In genomic region chrX:156013286-156013953, GRCh38 we compare ENCODE assay signal across 12 cellular contexts. TPM values are rescaled to one million over a fixed set of nuclear protein-coding genes. Genes with fewer than 3 reads are reported as not detected.
DNase-seq lines count a peak whose midpoint lies in the region; ATAC-seq and TF ChIP-seq lines count a peak whose summit lies in the region.
"Not testable (repeated sequence)": the region's sequence is repeated elsewhere in the genome, so short reads cannot be mapped to it uniquely, and the experiment has no call there.
"Had no signal": no experiment of that assay in that cellular context is flagged by ENCODE, and none has a peak within 500 bp of the region (broad histone marks: within the 10 kb centered on the region; RNA-seq: fewer than 3 reads in every experiment).

No MANE protein-coding gene starts in this region.

- intact Hi-C loops in mucosa of descending colon (cut with DNase I, micrococcal nuclease) = not testable (repeated sequence)

- not testable (repeated sequence) for H3K4me1 ChIP-seq in RWPE2 (ENCODE audit: insufficient read depth, poor library complexity, severe bottlenecking); mucosa of descending colon (ENCODE audit: low read depth)

- not testable (repeated sequence) for H3K36me3 ChIP-seq in RWPE2 (ENCODE audit: low read depth); mucosa of descending colon (ENCODE audit: low read depth)

- POLR2A ChIA-PET in activated naive CD8-positive, alpha-beta T cell treated with anti-CD3 and anti-CD28 coated beads, Interleukin-2, amount 10 ng/mL, durations not matched to agents 7 days and 5 days (lab: Charles Lee) = not testable (repeated sequence)

- H3K9me3 Mint-ChIP-seq in activated naive CD8-positive, alpha-beta T cell treated with anti-CD3 and anti-CD28 coated beads, Interleukin-2, amount 10 ng/mL, durations not matched to agents 7 days and 5 days = not testable (repeated sequence)

- not testable (repeated sequence) for H3K27ac Mint-ChIP-seq in activated naive CD8-positive, alpha-beta T cell treated with anti-CD3 and anti-CD28 coated beads, Interleukin-2, amount 10 ng/mL, durations not matched to agents 7 days and 5 days

- H3K27ac ChIP-seq in RWPE2 (ENCODE audit: poor library complexity, severe bottlenecking) = not testable (repeated sequence)

- not testable (repeated sequence) for H3K27me3 Mint-ChIP-seq in activated naive CD8-positive, alpha-beta T cell treated with anti-CD3 and anti-CD28 coated beads, Interleukin-2, amount 10 ng/mL, durations not matched to agents 7 days and 5 days

- not testable (repeated sequence) for H3K4me3 ChIP-seq in RWPE2 (ENCODE audit: severe bottlenecking); mucosa of descending colon

- DNase-seq in RWPE2 (ENCODE audit: low spot score); activated naive CD8-positive, alpha-beta T cell treated with anti-CD3 and anti-CD28 coated beads, Interleukin-2, amount 10 ng/mL, durations not matched to agents 7 days and 5 days; mucosa of descending colon: not testable (repeated sequence)

- H3K4me3 Mint-ChIP-seq in activated naive CD8-positive, alpha-beta T cell treated with anti-CD3 and anti-CD28 coated beads, Interleukin-2, amount 10 ng/mL, durations not matched to agents 7 days and 5 days = not testable (repeated sequence)

- H3K4me1 Mint-ChIP-seq in activated naive CD8-positive, alpha-beta T cell treated with anti-CD3 and anti-CD28 coated beads, Interleukin-2, amount 10 ng/mL, durations not matched to agents 7 days and 5 days = not testable (repeated sequence)

- H3K36me3 Mint-ChIP-seq in activated naive CD8-positive, alpha-beta T cell treated with anti-CD3 and anti-CD28 coated beads, Interleukin-2, amount 10 ng/mL, durations not matched to agents 7 days and 5 days = not testable (repeated sequence)

- H3K27me3 ChIP-seq in RWPE2 (ENCODE audit: insufficient read depth, poor library complexity, severe bottlenecking) = not testable (repeated sequence)

- H3K9me3 ChIP-seq in RWPE2 (ENCODE audit: severe bottlenecking); mucosa of descending colon: not testable (repeated sequence)

- peak; percentile 84 for ATAC-seq in GM18519 (IDR thresholded peaks at IDR 0.05; ENCODE audit: low FRiP score, unreplicated experiment)
- ATAC-seq in GM21367 (IDR thresholded peaks at IDR 0.05; ENCODE audit: unreplicated experiment) = peak; percentile 67
- ATAC-seq in HG02759 (IDR thresholded peaks at IDR 0.05; ENCODE audit: unreplicated experiment) = peak; percentile 74
- peak; percentile 44 for ATAC-seq in HG03342 (IDR thresholded peaks at IDR 0.05; ENCODE audit: unreplicated experiment)
- ATAC-seq in RWPE2 (ENCODE audit: low read depth) = peak; percentile 84
- ATAC-seq in activated naive CD8-positive, alpha-beta T cell treated with anti-CD3 and anti-CD28 coated beads, Interleukin-2, amount 10 ng/mL, durations not matched to agents 7 days and 5 days (ENCODE audit: low read depth) = peak; percentile 89
- ATAC-seq in mucosa of descending colon = peak; percentile 42

- TF ChIP-seq CTCF in RWPE2 (IDR thresholded peaks at IDR 0.05; ENCODE audit: poor library complexity, severe bottlenecking); mucosa of descending colon (IDR thresholded peaks at IDR 0.05): not testable (repeated sequence)

RNA-seq across cellular contexts. Expression of gene IL9R, which starts 15.9 kb away (rescaled TPM):
- 10 to 100 TPM; 30.5 to 31.4 TPM for total RNA-seq in activated naive CD8-positive, alpha-beta T cell treated with anti-CD3 and anti-CD28 coated beads, Interleukin-2, amount 10 ng/mL, durations not matched to agents 7 days and 5 days
- total RNA-seq in mucosa of descending colon = 1 to 10 TPM in 2 of 3 donors, under 1 TPM in 1; 0.63 to 2.4 (median 1.0) TPM
- total RNA-seq: epithelial cell of proximal tubule, left cardiac atrium, lung microvascular endothelial cell, osteocyte, SJSA1 had no signal

Comparison
In these comparisons a context has a peak if more than half of its experiments do, and no peak if none do; other contexts are left out.
1. RNA of gene IL9R, which starts 15.9 kb away (total RNA-seq): 30.5 to 31.4 TPM in activated naive CD8-positive, alpha-beta T cell treated with anti-CD3 and anti-CD28 coated beads, Interleukin-2, amount 10 ng/mL, durations not matched to agents 7 days and 5 days; 0.63 to 2.4 TPM in mucosa of descending colon; every median in the first group is over 4 times any median in the second.
2. Peak in every context shown above with its lines, with median percentiles within 50 percentile points of each other: ATAC-seq.